ENCODE assay signal across 8 cellular contexts in the genomic region with DNA sequence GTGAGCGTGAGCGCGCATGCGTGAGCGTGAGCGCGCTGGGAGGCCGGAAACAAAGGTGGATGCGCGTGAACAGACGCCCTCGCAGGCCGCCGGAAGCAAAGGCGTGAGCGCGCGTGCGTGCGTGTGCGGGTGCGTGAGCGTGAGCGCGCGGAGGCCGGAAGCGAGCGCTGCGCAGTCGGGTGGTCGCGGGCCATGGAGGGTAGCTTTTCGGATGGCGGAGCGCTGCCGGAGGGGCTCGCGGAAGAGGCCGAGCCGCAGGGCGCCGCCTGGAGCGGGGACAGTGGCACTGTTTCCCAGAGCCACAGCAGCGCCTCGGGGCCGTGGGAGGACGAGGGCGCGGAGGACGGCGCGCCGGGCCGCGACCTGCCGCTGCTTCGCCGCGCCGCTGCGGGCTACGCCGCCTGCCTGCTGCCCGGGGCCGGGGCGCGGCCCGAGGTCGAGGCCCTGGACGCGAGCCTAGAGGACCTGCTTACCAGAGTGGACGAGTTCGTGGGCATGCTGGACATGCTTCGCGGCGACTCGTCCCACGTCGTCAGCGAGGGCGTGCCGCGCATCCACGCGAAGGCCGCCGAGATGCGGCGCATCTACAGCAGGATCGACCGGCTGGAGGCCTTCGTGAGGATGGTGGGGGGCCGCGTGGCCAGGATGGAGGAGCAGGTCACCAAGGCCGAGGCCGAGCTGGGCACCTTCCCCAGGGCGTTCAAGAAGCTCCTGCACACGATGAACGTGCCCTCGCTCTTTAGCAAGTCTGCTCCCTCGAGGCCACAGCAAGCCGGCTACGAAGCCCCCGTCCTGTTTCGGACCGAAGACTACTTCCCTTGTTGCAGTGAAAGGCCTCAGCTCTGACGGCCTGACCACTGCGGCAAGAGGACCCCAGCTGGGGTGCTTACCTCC. TPM values are rescaled to one million over a fixed set of nuclear protein-coding genes. Genes with fewer than 3 reads are reported as not detected.
A peak's percentile ranks its signal among the peaks of the same experiment; 100 is the strongest.
DNase-seq lines count a peak whose midpoint lies in the region; ATAC-seq and TF ChIP-seq lines count a peak whose summit lies in the region.

A gene with protein sequence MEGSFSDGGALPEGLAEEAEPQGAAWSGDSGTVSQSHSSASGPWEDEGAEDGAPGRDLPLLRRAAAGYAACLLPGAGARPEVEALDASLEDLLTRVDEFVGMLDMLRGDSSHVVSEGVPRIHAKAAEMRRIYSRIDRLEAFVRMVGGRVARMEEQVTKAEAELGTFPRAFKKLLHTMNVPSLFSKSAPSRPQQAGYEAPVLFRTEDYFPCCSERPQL (plus strand): TSS at position 157 of the 894 bp plus-strand sequence. CDS start 36 bp downstream, at position 193.

- peaks cover 27% of the 10 kb centered on the region for H3K4me1 Mint-ChIP-seq in HFFc6 (ENCODE audit: low read depth)
- H3K4me1 Mint-ChIP-seq in activated naive CD8-positive, alpha-beta T cell treated with anti-CD3 and anti-CD28 coated beads, Interleukin-2, amount 10 ng/mL, durations not matched to agents 7 days and 5 days = peaks cover 25% of the 10 kb centered on the region

- H3K4me2 ChIP-seq in SU-DHL-6 (ENCODE audit: low read depth, low read length, poor library complexity, severe bottlenecking) (peak within 1 kb of the TSS; percentile 70), parathyroid adenoma (ENCODE audit: low read length) (peak within 1 kb of the TSS; percentile 95)

- H3K9me3 ChIP-seq in SU-DHL-6 (ENCODE audit: insufficient read depth, low read length) (no peaks in the 10 kb centered on the region), parathyroid adenoma (ENCODE audit: control insufficient read depth, low read length) (no peaks in the 10 kb centered on the region), tibial artery (no peaks in the 10 kb centered on the region)

- H3K27ac ChIP-seq in SU-DHL-6 (ENCODE audit: low read depth, low read length) = peak within 1 kb of the TSS; percentile 39; the same call in 1 of the 2 replicates
- H3K27ac ChIP-seq in parathyroid adenoma = peak within 1 kb of the TSS; percentile 69
- peak within 1 kb of the TSS; percentile 85 to 92 for H3K27ac ChIP-seq in tibial artery

- H4K20me1 ChIP-seq in SU-DHL-6 (ENCODE audit: low read depth, low read length) = no peaks in the 10 kb centered on the region

- no peaks in the 10 kb centered on the region for H3K9me2 ChIP-seq in SU-DHL-6 (replicated peaks; ENCODE audit: insufficient read depth, low read length)

- CTCF ChIA-PET in GM10248 (lab: Yijun Ruan, JAX) = interaction anchor here (0.6 to 6.1 kb wide), 6 partner anchors 10 to 353 kb away, joined by 3 to 190 read pairs (median 4); a partner anchor contains a TSS

- intact Hi-C loops in Right ventricle myocardium superior (cut with DNase I) (loop anchor here (10.0 kb wide), 1 partner anchor 329 kb away; a partner anchor contains a TSS), tibial artery (cut with DNase I; ENCODE audit: low total_unique reads) (loop anchor here (10.0 kb wide), 2 partner anchors 269 to 359 kb away; no protein-coding TSS in a partner anchor)

- DNase-seq in GM10248 (ENCODE audit: extremely low spot score) (peak; percentile 95), HFFc6 (peak; percentile 72), NB4 (ENCODE audit: low read depth) (peak; percentile 98), Right ventricle myocardium superior (peak; percentile 94), tibial artery (peak; percentile 82 to 91)
- peak; percentile 95 for DNase-seq in activated naive CD8-positive, alpha-beta T cell treated with anti-CD3 and anti-CD28 coated beads, Interleukin-2, amount 10 ng/mL, durations not matched to agents 7 days and 5 days

- peaks cover 9% of the 10 kb centered on the region for H3K36me3 Mint-ChIP-seq in HFFc6 (ENCODE audit: low read depth)
- H3K36me3 Mint-ChIP-seq in activated naive CD8-positive, alpha-beta T cell treated with anti-CD3 and anti-CD28 coated beads, Interleukin-2, amount 10 ng/mL, durations not matched to agents 7 days and 5 days = peaks cover 3% of the 10 kb centered on the region

- peak within 1 kb of the TSS; percentile 90 for H3K4me3 Mint-ChIP-seq in HFFc6
- peak within 1 kb of the TSS; percentile 90 for H3K4me3 Mint-ChIP-seq in activated naive CD8-positive, alpha-beta T cell treated with anti-CD3 and anti-CD28 coated beads, Interleukin-2, amount 10 ng/mL, durations not matched to agents 7 days and 5 days

- H3K79me2 ChIP-seq in SU-DHL-6 (ENCODE audit: insufficient read depth, low read length) (peaks cover 18% of the 10 kb centered on the region), parathyroid adenoma (no peaks in the 10 kb centered on the region)

- H3K27ac Mint-ChIP-seq in HFFc6 = peak within 1 kb of the TSS; percentile 91
- peak within 1 kb of the TSS; percentile 95 for H3K27ac Mint-ChIP-seq in activated naive CD8-positive, alpha-beta T cell treated with anti-CD3 and anti-CD28 coated beads, Interleukin-2, amount 10 ng/mL, durations not matched to agents 7 days and 5 days

- H3K36me3 ChIP-seq in SU-DHL-6 (ENCODE audit: low read length) (no peaks in the 10 kb centered on the region), parathyroid adenoma (ENCODE audit: control insufficient read depth, insufficient read depth, low read length) (no peaks in the 10 kb centered on the region), tibial artery (peaks cover 0 to 8% (median 0%) of the 10 kb centered on the region in 3 donors)

- H3K4me3 ChIP-seq in NB4 (ENCODE audit: low read depth, low read length) = peak within 1 kb of the TSS; percentile 97
- H3K4me3 ChIP-seq in SU-DHL-6 (ENCODE audit: insufficient read depth, low read length, poor library complexity, severe bottlenecking) = peak within 1 kb of the TSS; percentile 54
- peak within 1 kb of the TSS; percentile 54 for H3K4me3 ChIP-seq in parathyroid adenoma (ENCODE audit: low read depth, low read length)
- H3K4me3 ChIP-seq in tibial artery = peak within 1 kb of the TSS; percentile 69 to 85

- no peak for TF ChIP-seq CTCF in GM10248 (IDR thresholded peaks at IDR 0.05; ENCODE audit: control extremely low read depth, extremely low read depth, low read depth, missing control alignments)
- TF ChIP-seq CTCF in HFFc6 (IDR thresholded peaks at IDR 0.05) = peak; percentile 46
- no peak for TF ChIP-seq CTCF in NB4 (IDR thresholded peaks at IDR 0.05; ENCODE audit: low read depth, low read length)
- TF ChIP-seq CTCF in SU-DHL-6 (IDR thresholded peaks at IDR 0.05; ENCODE audit: insufficient read depth, low read length, poor library complexity, severe bottlenecking) = no peak
- TF ChIP-seq CTCF in parathyroid adenoma (IDR thresholded peaks at IDR 0.05) = no peak
- TF ChIP-seq CTCF in tibial artery (IDR thresholded peaks at IDR 0.05) = peak in 1 of 2 experiments; percentile 17

- peak; percentile 80 for ATAC-seq in activated naive CD8-positive, alpha-beta T cell treated with anti-CD3 and anti-CD28 coated beads, Interleukin-2, amount 10 ng/mL, durations not matched to agents 7 days and 5 days (ENCODE audit: low read depth)
- peak; percentile 96 for ATAC-seq in Right ventricle myocardium superior (ENCODE audit: poor library complexity)

- H3K27me3 Mint-ChIP-seq in HFFc6 (ENCODE audit: insufficient read depth) = peaks cover 3% of the 10 kb centered on the region
- peaks cover 2% of the 10 kb centered on the region for H3K27me3 Mint-ChIP-seq in activated naive CD8-positive, alpha-beta T cell treated with anti-CD3 and anti-CD28 coated beads, Interleukin-2, amount 10 ng/mL, durations not matched to agents 7 days and 5 days

- H2AFZ ChIP-seq in SU-DHL-6 (ENCODE audit: low read depth, low read length, severe bottlenecking) = peak within 1 kb of the TSS; percentile 81
- peak within 1 kb of the TSS; percentile 68 for H2AFZ ChIP-seq in parathyroid adenoma

- H3K9ac ChIP-seq in SU-DHL-6 (ENCODE audit: low read length) (peak within 1 kb of the TSS; percentile 69), parathyroid adenoma (peak within 1 kb of the TSS; percentile 61)

- peaks cover 7% of the 10 kb centered on the region; the same call in 1 of the 2 replicates for H3K9me3 Mint-ChIP-seq in HFFc6
- peaks cover 5% of the 10 kb centered on the region for H3K9me3 Mint-ChIP-seq in activated naive CD8-positive, alpha-beta T cell treated with anti-CD3 and anti-CD28 coated beads, Interleukin-2, amount 10 ng/mL, durations not matched to agents 7 days and 5 days

- H3K4me1 ChIP-seq in parathyroid adenoma (no peaks in the 10 kb centered on the region), tibial artery (peaks cover 0 to 29% (median 24%) of the 10 kb centered on the region in 4 donors)

- peak; percentile 96 for TF ChIP-seq POLR2A in NB4 (IDR thresholded peaks at IDR 0.05; ENCODE audit: extremely low read depth, insufficient read length)

- POLR2A ChIA-PET in GM10248 (lab: Yijun Ruan, JAX) = no interaction called here
- POLR2A ChIA-PET in activated naive CD8-positive, alpha-beta T cell treated with anti-CD3 and anti-CD28 coated beads, Interleukin-2, amount 10 ng/mL, durations not matched to agents 7 days and 5 days (lab: Charles Lee) = interaction anchor here (0.8 to 3.5 kb wide), 13 partner anchors 10 to 352 kb away, joined by 3 to 60 read pairs (median 4); a partner anchor contains a TSS

- H3F3A ChIP-seq in SU-DHL-6 (ENCODE audit: insufficient read depth) = peaks cover 8% of the 10 kb centered on the region; the same call in 1 of the 2 replicates

- H3K27me3 ChIP-seq in SU-DHL-6 (ENCODE audit: low read length) (no peaks in the 10 kb centered on the region), parathyroid adenoma (ENCODE audit: control insufficient read depth, insufficient read depth, low read length) (no peaks in the 10 kb centered on the region), tibial artery (no peaks in the 10 kb centered on the region)

RNA-seq across cellular contexts. Expression of the gene that starts here (rescaled TPM):
- 10 to 100 TPM; 12.7 to 19.0 (median 14.2) TPM for total RNA-seq in HFFc6 (2021; fragmentation: NEBNext Ultra II Directional; extraction: Animal tissue kit (Norgen Biotek cat#: 25700))
- total RNA-seq in activated naive CD8-positive, alpha-beta T cell treated with anti-CD3 and anti-CD28 coated beads, Interleukin-2, amount 10 ng/mL, durations not matched to agents 7 days and 5 days = 10 to 100 TPM; 23.9 to 24.3 TPM
- total RNA-seq in Right ventricle myocardium superior = 6.0 TPM

Comparison
In these comparisons a context has a peak if more than half of its experiments do, and no peak if none do; other contexts are left out.
1. Peak in every context shown above with its lines: DNase-seq, ATAC-seq, H3K4me3 ChIP-seq and H3K27ac ChIP-seq.